In the genomic region with DNA sequence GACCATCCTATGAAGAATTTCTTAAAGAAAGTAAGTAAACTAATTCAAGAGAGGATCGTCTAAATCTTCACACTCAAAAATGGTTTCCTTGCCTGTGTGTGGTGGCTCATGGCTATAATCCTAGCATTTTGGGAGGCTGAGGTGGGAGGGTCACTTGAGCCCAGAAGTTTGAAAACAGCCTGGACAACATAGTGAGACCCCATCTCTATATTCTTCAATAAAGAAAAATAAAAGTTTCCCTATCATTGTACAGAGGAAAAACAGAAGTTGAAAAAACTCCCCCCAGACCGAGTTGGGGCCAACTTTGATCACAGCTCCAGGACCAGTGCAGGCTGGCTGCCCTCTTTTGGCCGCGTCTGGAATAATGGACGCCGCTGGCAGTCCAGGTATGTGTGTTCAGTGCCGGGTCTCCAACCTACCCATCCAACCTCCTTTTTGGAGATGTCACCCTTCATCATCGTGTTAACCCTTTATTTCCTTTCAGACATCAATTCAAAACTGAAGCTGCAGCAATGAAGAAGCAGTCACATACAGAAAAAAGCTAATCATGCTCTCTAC, we compare ENCODE assay signal across 13 cellular contexts. TPM values are rescaled to one million over a fixed set of nuclear protein-coding genes. Genes with fewer than 3 reads are reported as not detected.
DNase-seq lines count a peak whose midpoint lies in the region; ATAC-seq, FAIRE-seq and TF ChIP-seq lines count a peak whose summit lies in the region.
"Had no signal": no experiment of that assay in that cellular context is flagged by ENCODE, and none has a peak within 500 bp of the region (broad histone marks: within the 10 kb centered on the region; RNA-seq: fewer than 3 reads in every experiment).

No MANE protein-coding gene starts in this region.

- ATAC-seq in naive thymus-derived CD8-positive, alpha-beta T cell, result no peak
- ATAC-seq in heart left ventricle, result no peak
- ATAC-seq in GM18498 (IDR thresholded peaks at IDR 0.05; ENCODE audit: unreplicated experiment), result no peak

- H3K27ac Mint-ChIP-seq in astrocyte (ENCODE audit: unreplicated experiment), result no peak overlapping the region
- peak overlapping the region in 9 of 10 donors; percentile 13 to 98 (median 53) for H3K27ac Mint-ChIP-seq in naive thymus-derived CD8-positive, alpha-beta T cell

- no peak overlapping the region for H3K4me3 ChIP-seq in astrocyte (ENCODE audit: insufficient read depth, low read depth, low read length)
- no peak overlapping the region for H3K4me3 ChIP-seq in heart left ventricle
- H3K4me3 ChIP-seq: prostate gland had no signal

- peak overlapping the region; percentile 71 for H3K4me3 Mint-ChIP-seq in astrocyte (ENCODE audit: unreplicated experiment)
- H3K4me3 Mint-ChIP-seq in naive thymus-derived CD8-positive, alpha-beta T cell, result peak overlapping the region in 7 of 10 donors; percentile 16 to 97 (median 26)

- peaks cover 19% of the 10 kb centered on the region for H3K36me3 Mint-ChIP-seq in astrocyte (ENCODE audit: low read depth, unreplicated experiment)
- peaks cover 0 to 71% (median 23%) of the 10 kb centered on the region in 3 donors for H3K36me3 Mint-ChIP-seq in naive thymus-derived CD8-positive, alpha-beta T cell

- H3K27ac ChIP-seq in astrocyte (ENCODE audit: low read depth, low read length) (no peak overlapping the region), heart left ventricle (no peak overlapping the region)
- H3K27ac ChIP-seq: prostate gland had no signal

- DNase-seq in EL, result peak; percentile 28
- DNase-seq in M059J (ENCODE audit: low read depth), result peak; percentile 18
- DNase-seq in astrocyte (ENCODE audit: low read depth), result no peak
- peak in 1 of 10 donors; percentile 12 for DNase-seq in naive thymus-derived CD8-positive, alpha-beta T cell
- DNase-seq in GOT3 (lab: John Stamatoyannopoulos, UW), result no peak
- DNase-seq in epidermal melanocyte (ENCODE audit: insufficient read length, low spot score), result no peak
- no peak for DNase-seq in heart left ventricle
- DNase-seq: effector CD4-positive, alpha-beta T cell; GDM1; NCI-H1092 treated with DMSO at 0.1 percent for 48 hours had no signal

- FAIRE-seq in astrocyte (lab: Jason Lieb, UNC), result no peak
- FAIRE-seq: RCC 7860 had no signal

- peaks cover 36% of the 10 kb centered on the region for H3K36me3 ChIP-seq in astrocyte (ENCODE audit: insufficient read depth, low read length)
- peaks cover 0 to 70% (median 67%) of the 10 kb centered on the region in 9 donors for H3K36me3 ChIP-seq in heart left ventricle

- 59 to 69% (median 68%) methylated on average over 8 of the region's 8 CpGs for WGBS in heart left ventricle, 4 donors

- H3K27me3 ChIP-seq in astrocyte (ENCODE audit: insufficient read depth, low read length), result no peaks in the 10 kb centered on the region
- no peaks in the 10 kb centered on the region for H3K27me3 ChIP-seq in heart left ventricle

- TF ChIP-seq CTCF in astrocyte (IDR thresholded peaks at IDR 0.05; ENCODE audit: insufficient read depth, low read depth, low read length) (peak; percentile 6), heart left ventricle (IDR thresholded peaks at IDR 0.05) (peak in 1 of 12 donors; percentile 19)

- no peaks in the 10 kb centered on the region for H3K9me3 ChIP-seq in astrocyte (ENCODE audit: insufficient read depth, low read depth, low read length)
- H3K9me3 ChIP-seq in heart left ventricle, result no peaks in the 10 kb centered on the region
- H3K9me3 ChIP-seq: prostate gland had no signal

- no peak for TF ChIP-seq POLR2A in heart left ventricle (IDR thresholded peaks at IDR 0.05)

- POLR2A ChIA-PET in naive thymus-derived CD8-positive, alpha-beta T cell (lab: Charles Lee), result interaction anchor here (0.6 to 1.8 kb wide), 6 partner anchors 13 to 451 kb away, joined by 3 to 10 read pairs (median 4); a partner anchor contains a TSS

- H3K9me3 Mint-ChIP-seq in astrocyte (ENCODE audit: unreplicated experiment), result no peaks in the 10 kb centered on the region
- H3K9me3 Mint-ChIP-seq in naive thymus-derived CD8-positive, alpha-beta T cell, result no peaks in the 10 kb centered on the region

- peaks cover 22% of the 10 kb centered on the region for H3K4me1 Mint-ChIP-seq in astrocyte (ENCODE audit: low read depth, unreplicated experiment)
- peaks cover 20 to 53% (median 44%) of the 10 kb centered on the region in 4 donors for H3K4me1 Mint-ChIP-seq in naive thymus-derived CD8-positive, alpha-beta T cell

- H3K4me1 ChIP-seq in astrocyte (ENCODE audit: insufficient read depth, low read length) (peaks cover 14% of the 10 kb centered on the region), heart left ventricle (peaks cover 7 to 36% (median 26%) of the 10 kb centered on the region in 12 donors)

- H4K20me1 ChIP-seq in astrocyte (ENCODE audit: insufficient read depth, low read length), result peaks cover 60% of the 10 kb centered on the region

- no peak overlapping the region for H3K9ac ChIP-seq in astrocyte (ENCODE audit: low read length)

- intact Hi-C loops in heart left ventricle (cut with DNase I), result no loop called here

- H2AFZ ChIP-seq in astrocyte (ENCODE audit: low read depth, low read length), result no peak overlapping the region

- no peaks in the 10 kb centered on the region for H3K27me3 Mint-ChIP-seq in astrocyte (ENCODE audit: low read depth, unreplicated experiment)
- no peaks in the 10 kb centered on the region for H3K27me3 Mint-ChIP-seq in naive thymus-derived CD8-positive, alpha-beta T cell

- H3K4me2 ChIP-seq in astrocyte (ENCODE audit: low read length), result no peak overlapping the region

- peaks cover 55% of the 10 kb centered on the region for H3K79me2 ChIP-seq in astrocyte (ENCODE audit: insufficient read depth, low read length)

RNA-seq across cellular contexts. Expression of a gene that starts 3.0 kb away (rescaled TPM):
- 1,736 and 1,882 TPM in 2 replicates for total RNA-seq in M059J (2014; rRNA removed; shearing (Covaris generic))
- total RNA-seq in astrocyte, result 643 and 750 TPM in 2 replicates
- 1,000 to 10,000 TPM; 2,469 to 2,482 TPM for total RNA-seq in naive thymus-derived CD8-positive, alpha-beta T cell
- polyA plus RNA-seq in naive thymus-derived CD8-positive, alpha-beta T cell, result 1,000 to 10,000 TPM; 5,252 to 6,742 (median 6,279) TPM
- 1,000 to 10,000 TPM in 2 of 9 donors, 100 to 1,000 TPM in 7; 719 to 1,307 (median 821) TPM for total RNA-seq in heart left ventricle
- 1,000 to 10,000 TPM; 1,773 to 1,882 TPM for polyA plus RNA-seq in heart left ventricle

RNA-seq across cellular contexts. Expression of a gene that starts 3.4 kb away (rescaled TPM):
- total RNA-seq in M059J (2014; rRNA removed; shearing (Covaris generic)), result 114 and 143 TPM in 2 replicates
- total RNA-seq in astrocyte (88.3 and 88.6 TPM in 2 replicates), heart left ventricle (10 to 100 TPM; 31.9 to 57.1 (median 44.4) TPM)
- 100 to 1,000 TPM; 100 to 109 TPM for total RNA-seq in naive thymus-derived CD8-positive, alpha-beta T cell
- polyA plus RNA-seq in naive thymus-derived CD8-positive, alpha-beta T cell, result 10 to 100 TPM; 73.0 to 97.6 (median 86.1) TPM
- 10 to 100 TPM; 21.5 to 74.8 TPM for polyA plus RNA-seq in heart left ventricle

RNA-seq across cellular contexts. Expression of a gene that starts 15.5 kb away (rescaled TPM):
- total RNA-seq in M059J (2014; rRNA removed; shearing (Covaris generic)), result 26.5 and 29.5 TPM in 2 replicates
- total RNA-seq in astrocyte (8.7 and 11.7 TPM in 2 replicates), heart left ventricle (10 to 100 TPM in 3 of 9 donors, 1 to 10 TPM in 6; 4.5 to 18.5 (median 7.7) TPM)
- total RNA-seq in naive thymus-derived CD8-positive, alpha-beta T cell, result 10 to 100 TPM; 15.3 to 17.1 TPM
- 10 to 100 TPM in 2 of 3 donors, 1 to 10 TPM in 1; 9.7 to 12.8 (median 12.1) TPM for polyA plus RNA-seq in naive thymus-derived CD8-positive, alpha-beta T cell
- 10 to 100 TPM in 1 of 2 donors, 1 to 10 TPM in 1; 7.4 to 10.1 TPM for polyA plus RNA-seq in heart left ventricle

RNA-seq across cellular contexts. Expression of a gene that starts 17.2 kb away (rescaled TPM):
- 12.8 and 16.3 TPM in 2 replicates for total RNA-seq in M059J (2014; rRNA removed; shearing (Covaris generic))
- total RNA-seq in astrocyte (15.6 and 25.4 TPM in 2 replicates), heart left ventricle (10 to 100 TPM in 6 of 9 donors, 1 to 10 TPM in 3; 7.9 to 15.8 (median 11.7) TPM)
- 100 to 1,000 TPM; 141 to 144 TPM for total RNA-seq in naive thymus-derived CD8-positive, alpha-beta T cell
- 1 to 10 TPM; 6.1 to 9.1 (median 8.7) TPM for polyA plus RNA-seq in naive thymus-derived CD8-positive, alpha-beta T cell
- 10 to 100 TPM in 1 of 2 donors, 1 to 10 TPM in 1; 9.5 to 27.3 TPM for polyA plus RNA-seq in heart left ventricle

RNA-seq across cellular contexts. Expression of a gene that starts 41.9 kb away (rescaled TPM):
- total RNA-seq in M059J (2014; rRNA removed; shearing (Covaris generic)), result 152 and 234 TPM in 2 replicates
- total RNA-seq in astrocyte (282 and 293 TPM in 2 replicates), heart left ventricle (100 to 1,000 TPM in 1 of 9 donors, 10 to 100 TPM in 8; 45.9 to 104 (median 68.6) TPM)
- 10 to 100 TPM; 65.1 to 69.6 TPM for total RNA-seq in naive thymus-derived CD8-positive, alpha-beta T cell
- polyA plus RNA-seq in naive thymus-derived CD8-positive, alpha-beta T cell, result 10 to 100 TPM; 14.1 to 17.1 (median 15.8) TPM
- 100 to 1,000 TPM in 1 of 2 donors, 10 to 100 TPM in 1; 34.7 to 260 TPM for polyA plus RNA-seq in heart left ventricle

Comparison
In these comparisons a context has a peak if more than half of its experiments do, and no peak if none do; other contexts are left out.
1. DNase-seq: peak in EL (single experiment) and M059J (single experiment); none in astrocyte (single experiment), GOT3 (single experiment), epidermal melanocyte (single experiment) and heart left ventricle (0 of 5).